ENCODE assay signal across 10 cellular contexts in genomic region chr10:77493851-77494788, GRCh38.
DNase-seq lines count a peak whose midpoint lies in the region; ATAC-seq and TF ChIP-seq lines count a peak whose summit lies in the region.
"Had no signal": no experiment of that assay in that cellular context is flagged by ENCODE, and none has a peak within 500 bp of the region (broad histone marks: within the 10 kb centered on the region; RNA-seq: fewer than 3 reads in every experiment).

No MANE protein-coding gene starts in this region.

- 80% methylated on average over 10 of the region's 14 CpGs for WGBS in right lobe of liver (ENCODE audit: insufficient coverage, low coverage, low lambda C conversion rate, missing lambda C conversion rate)
- WGBS in ovary, 3 donors, result 75 to 79% (median 78%) methylated on average over 14 of the region's 14 CpGs

- H3K9me3 Mint-ChIP-seq in WTC11, result no peaks in the 10 kb centered on the region
- H3K9me3 Mint-ChIP-seq in naive thymus-derived CD4-positive, alpha-beta T cell, result no peaks in the 10 kb centered on the region
- H3K9me3 Mint-ChIP-seq: memory B cell had no signal

- no peaks in the 10 kb centered on the region for H3K27me3 Mint-ChIP-seq in WTC11 (ENCODE audit: low read depth)
- H3K27me3 Mint-ChIP-seq in naive thymus-derived CD4-positive, alpha-beta T cell, result peaks cover 0 to 12% (median 4%) of the 10 kb centered on the region in 5 donors

- POLR2A ChIA-PET in WTC11 (lab: Charles Lee), result no interaction called here
- POLR2A ChIA-PET in naive thymus-derived CD4-positive, alpha-beta T cell (lab: Charles Lee), result no interaction called here

- no peaks in the 10 kb centered on the region for H3K36me3 ChIP-seq in BLaER1 treated with 17β-estradiol and CSF1 and Interleukin-3, amounts not matched to agents 10 nM and 100 nM
- H3K36me3 ChIP-seq in right lobe of liver (no peaks in the 10 kb centered on the region), ovary (no peaks in the 10 kb centered on the region)
- no peaks in the 10 kb centered on the region for H3K36me3 ChIP-seq in naive thymus-derived CD4-positive, alpha-beta T cell (ENCODE audit: control insufficient read depth in 2 of 3, insufficient read depth in 3 of 3, low read length in 3 of 3)

- H3K4me3 Mint-ChIP-seq in WTC11, result no peak overlapping the region
- no peak overlapping the region for H3K4me3 Mint-ChIP-seq in naive thymus-derived CD4-positive, alpha-beta T cell

- H3K4me2 ChIP-seq in BLaER1 treated with 17β-estradiol and CSF1 and Interleukin-3, amounts not matched to agents 10 nM and 100 nM, result peak overlapping the region; percentile 65 to 86 (median 78)

- H3K27ac Mint-ChIP-seq in WTC11, result no peak overlapping the region
- H3K27ac Mint-ChIP-seq in naive thymus-derived CD4-positive, alpha-beta T cell, result no peak overlapping the region
- H3K27ac Mint-ChIP-seq: memory B cell had no signal

- peak overlapping the region in 2 of 11 experiments; percentile 8 to 30; a peak in 2 of 22 replicates for H3K9ac ChIP-seq in BLaER1 treated with 17β-estradiol and CSF1 and Interleukin-3, amounts not matched to agents 10 nM and 100 nM

- TF ChIP-seq EP300 in ovary (IDR thresholded peaks at IDR 0.05), result no peak

- TF ChIP-seq CTCF in WTC11 (IDR thresholded peaks at IDR 0.05), result 0 out of 2 replicates have a peak, but pooled peaks have one; percentile 26
- TF ChIP-seq CTCF in right lobe of liver (IDR thresholded peaks at IDR 0.05), result peak in 3 of 4 donors; percentile 9 to 36 (median 19)
- no peak for TF ChIP-seq CTCF in ovary (IDR thresholded peaks at IDR 0.05)

- no peak overlapping the region for H3K4me3 ChIP-seq in BLaER1 treated with 17β-estradiol and CSF1 and Interleukin-3, amounts not matched to agents 10 nM and 100 nM
- H3K4me3 ChIP-seq in right lobe of liver (no peak overlapping the region), ovary (no peak overlapping the region)
- H3K4me3 ChIP-seq in naive thymus-derived CD4-positive, alpha-beta T cell (ENCODE audit: low read length), result no peak overlapping the region

- peak; percentile 50 for ATAC-seq in HG02759 (IDR thresholded peaks at IDR 0.05; ENCODE audit: unreplicated experiment)
- peak; percentile 82 for ATAC-seq in WTC11
- no peak for ATAC-seq in right lobe of liver
- ATAC-seq in naive thymus-derived CD4-positive, alpha-beta T cell, result no peak

- TF ChIP-seq POLR2A in right lobe of liver (IDR thresholded peaks at IDR 0.05) (no peak), ovary (IDR thresholded peaks at IDR 0.05) (no peak)

- H4K20me1 ChIP-seq in BLaER1 treated with 17β-estradiol and CSF1 and Interleukin-3, amounts not matched to agents 10 nM and 100 nM, result peaks cover 0 to 20% (median 0%) of the 10 kb centered on the region in 11 experiments; a peak in 1 of 22 replicates

- peak; percentile 38 for DNase-seq in WTC11 (ENCODE audit: low spot score)
- no peak for DNase-seq in right lobe of liver
- no peak for DNase-seq in KG1 (lab: John Stamatoyannopoulos, UW)
- DNase-seq in naive thymus-derived CD4-positive, alpha-beta T cell, result no peak
- DNase-seq in NCI-H2107 treated with DMSO at 0.1 percent for 48 hours (lab: John Stamatoyannopoulos, UW; ENCODE audit: unreplicated experiment), result no peak
- DNase-seq in ovary, result no peak
- DNase-seq: NCI-H226 had no signal

- H3K4me1 ChIP-seq in BLaER1 treated with 17β-estradiol and CSF1 and Interleukin-3, amounts not matched to agents 10 nM and 100 nM, result peaks cover 41 to 84% (median 62%) of the 10 kb centered on the region in 10 experiments
- peaks cover 0 to 51% (median 20%) of the 10 kb centered on the region in 4 donors for H3K4me1 ChIP-seq in right lobe of liver
- H3K4me1 ChIP-seq in naive thymus-derived CD4-positive, alpha-beta T cell (ENCODE audit: control insufficient read depth in 2 of 2, insufficient read depth in 2 of 2, low read length in 2 of 2), result no peaks in the 10 kb centered on the region
- no peaks in the 10 kb centered on the region for H3K4me1 ChIP-seq in ovary (ENCODE audit: insufficient read depth)

- CTCF ChIA-PET in WTC11 (lab: Charles Lee), result interaction anchor here (0.5 to 2.4 kb wide), 19 partner anchors 8 to 328 kb away, joined by 3 to 22 read pairs (median 4); partner anchors contain the start of gene KCNMA1
- CTCF ChIA-PET in naive thymus-derived CD4-positive, alpha-beta T cell (lab: Charles Lee), result no interaction called here

- no peaks in the 10 kb centered on the region; a peak in 1 of 22 replicates for H3K9me3 ChIP-seq in BLaER1 treated with 17β-estradiol and CSF1 and Interleukin-3, amounts not matched to agents 10 nM and 100 nM (replicated peaks in 1 of 11)
- H3K9me3 ChIP-seq in right lobe of liver, result no peaks in the 10 kb centered on the region
- no peaks in the 10 kb centered on the region for H3K9me3 ChIP-seq in naive thymus-derived CD4-positive, alpha-beta T cell (ENCODE audit: control insufficient read depth in 2 of 3, low read length in 3 of 3)
- H3K9me3 ChIP-seq in ovary, result no peaks in the 10 kb centered on the region

- H3K27ac ChIP-seq in BLaER1 treated with 17β-estradiol and CSF1 and Interleukin-3, amounts not matched to agents 10 nM and 100 nM, result peak overlapping the region in 1 of 11 experiments; percentile 7; a peak in 1 of 22 replicates
- H3K27ac ChIP-seq in right lobe of liver, result no peak overlapping the region
- no peak overlapping the region for H3K27ac ChIP-seq in naive thymus-derived CD4-positive, alpha-beta T cell (ENCODE audit: low read depth, low read length)
- H3K27ac ChIP-seq in ovary, result no peak overlapping the region

- no peaks in the 10 kb centered on the region for H3K36me3 Mint-ChIP-seq in WTC11
- no peaks in the 10 kb centered on the region for H3K36me3 Mint-ChIP-seq in naive thymus-derived CD4-positive, alpha-beta T cell
- H3K36me3 Mint-ChIP-seq: memory B cell had no signal

- peaks cover 2% of the 10 kb centered on the region for H3K4me1 Mint-ChIP-seq in WTC11
- H3K4me1 Mint-ChIP-seq in naive thymus-derived CD4-positive, alpha-beta T cell, result no peaks in the 10 kb centered on the region

- intact Hi-C loops in right lobe of liver (cut with DNase I), result no loop called here
- intact Hi-C loops in naive thymus-derived CD4-positive, alpha-beta T cell (cut with micrococcal nuclease), result no loop called here
- intact Hi-C loops in ovary (cut with DNase I), result no loop called here

- H3K27me3 ChIP-seq in BLaER1 treated with 17β-estradiol and CSF1 and Interleukin-3, amounts not matched to agents 10 nM and 100 nM, result 0 out of 22 replicates have a peak, but pooled peaks cover 0 to 5% (median 0%) of the 10 kb centered on the region in 11 experiments
- no peaks in the 10 kb centered on the region for H3K27me3 ChIP-seq in right lobe of liver
- H3K27me3 ChIP-seq in naive thymus-derived CD4-positive, alpha-beta T cell (ENCODE audit: control insufficient read depth in 2 of 2, insufficient read depth in 2 of 2, low read length in 2 of 2), result no peaks in the 10 kb centered on the region
- H3K27me3 ChIP-seq in ovary, result no peaks in the 10 kb centered on the region

TF ChIP-seq in WTC11, 78 proteins besides CTCF, POLR2A, EP300 and RAD21:
- TF ChIP-seq, protein P1, sequence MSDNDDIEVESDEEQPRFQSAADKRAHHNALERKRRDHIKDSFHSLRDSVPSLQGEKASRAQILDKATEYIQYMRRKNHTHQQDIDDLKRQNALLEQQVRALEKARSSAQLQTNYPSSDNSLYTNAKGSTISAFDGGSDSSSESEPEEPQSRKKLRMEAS (CRISPR knock-in tag; IDR thresholded peaks at IDR 0.05), result 0 out of 2 replicates have a peak, but pooled peaks have one; percentile 17
- TF ChIP-seq ZNF121 (CRISPR knock-in tag; IDR thresholded peaks at IDR 0.05), result no peak
- TF ChIP-seq JAZF1 (CRISPR knock-in tag; IDR thresholded peaks at IDR 0.05), result no peak

Comparison
In these comparisons a context has a peak if more than half of its experiments do, and no peak if none do; other contexts are left out.
1. ATAC-seq: peak in HG02759 (single experiment) and WTC11 (single experiment); none in right lobe of liver (0 of 4) and naive thymus-derived CD4-positive, alpha-beta T cell (single experiment).
2. CTCF ChIP-seq: peak in WTC11 (single experiment) and right lobe of liver (3 of 4); none in ovary (0 of 3).